In the genomic region with DNA sequence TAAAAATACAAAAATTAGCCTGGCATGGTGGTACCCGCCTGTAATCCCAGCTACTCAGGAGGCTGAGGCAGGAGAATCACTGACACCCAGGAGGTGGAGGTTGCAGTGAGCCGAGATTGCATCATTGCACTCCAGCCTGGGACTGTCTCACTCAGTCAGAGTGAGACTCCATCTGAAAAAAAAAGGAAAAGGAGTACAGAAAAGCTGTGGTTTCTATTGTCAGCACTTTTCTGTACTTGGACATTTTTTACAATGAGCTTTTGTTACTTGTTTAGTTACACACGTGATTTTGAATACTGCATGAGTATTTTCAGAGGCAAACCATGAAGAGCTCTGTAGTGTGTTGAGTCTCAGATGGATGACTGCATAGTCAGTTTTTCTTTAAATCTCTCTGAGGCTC, we compare ENCODE assay signal across 20 cellular contexts. TPM values are rescaled to one million over a fixed set of nuclear protein-coding genes. Genes with fewer than 3 reads are reported as not detected.
A peak's percentile ranks its signal among the peaks of the same experiment; 100 is the strongest.
DNase-seq lines count a peak whose midpoint lies in the region; ATAC-seq and TF ChIP-seq lines count a peak whose summit lies in the region.
"Had no signal": no experiment of that assay in that cellular context is flagged by ENCODE, and none has a peak within 500 bp of the region (broad histone marks: within the 10 kb centered on the region; RNA-seq: fewer than 3 reads in every experiment).

No MANE protein-coding gene starts in this region.

- DNase-seq in left ventricle myocardium inferior: no peak
- no peak for DNase-seq in Right ventricle myocardium superior
- DNase-seq in globus pallidus (ENCODE audit: low spot score): peak; percentile 86
- no peak for DNase-seq in RWPE1 (ENCODE audit: low spot score)
- DNase-seq in activated CD8-positive, alpha-beta memory T cell treated with anti-CD3 and anti-CD28 coated beads, Interleukin-2, amount 50 U/mL, for 4 hours: no peak
- DNase-seq in CD4-positive, alpha-beta T cell: no peak
- DNase-seq: activated effector memory CD4-positive, alpha-beta T cell treated with anti-CD3 and anti-CD28 coated beads, Interleukin-2, amount 50 U/mL, for 16 hours; aorta; cortex of kidney; islet precursor cell; NCI-H1092 treated with DMSO at 0.1 percent for 48 hours; NCI-H526 treated with DMSO at 0.1 percent for 48 hours; SK-N-SH; uterus had no signal

- H3K9me3 Mint-ChIP-seq in CD4-positive, alpha-beta T cell: no peaks in the 10 kb centered on the region
- H3K9me3 Mint-ChIP-seq: neural crest cell; stimulated activated naive CD8-positive, alpha-beta T cell treated with anti-CD3 and anti-CD28 coated beads, Interleukin-15, Interleukin-2, amounts not matched to agents 100 ng/mL and 50 ng/mL, for 24 hours had no signal

- H3K27ac Mint-ChIP-seq in CD4-positive, alpha-beta T cell: no peak overlapping the region
- H3K27ac Mint-ChIP-seq: stimulated activated naive CD8-positive, alpha-beta T cell treated with anti-CD3 and anti-CD28 coated beads, Interleukin-15, Interleukin-2, amounts not matched to agents 100 ng/mL and 50 ng/mL, for 24 hours had no signal

- no peaks in the 10 kb centered on the region for H3K27me3 Mint-ChIP-seq in CD4-positive, alpha-beta T cell
- H3K27me3 Mint-ChIP-seq: stimulated activated naive CD8-positive, alpha-beta T cell treated with anti-CD3 and anti-CD28 coated beads, Interleukin-15, Interleukin-2, amounts not matched to agents 100 ng/mL and 50 ng/mL, for 24 hours had no signal

- H3K27ac ChIP-seq in left ventricle myocardium inferior (replicated peaks) (peak overlapping the region; percentile 20), angular gyrus (ENCODE audit: low read depth, low read length) (peak overlapping the region; percentile 66), RWPE1 (no peak overlapping the region)
- no peak overlapping the region for H3K27ac ChIP-seq in CD4-positive, alpha-beta T cell (ENCODE audit: low read depth, low read length)
- H3K27ac ChIP-seq: uterus had no signal

- H3K4me3 ChIP-seq in left ventricle myocardium inferior: no peak overlapping the region
- H3K4me3 ChIP-seq: uterus had no signal

- H3K4me1 ChIP-seq in left ventricle myocardium inferior: peaks cover 76% of the 10 kb centered on the region
- H3K4me1 ChIP-seq: uterus had no signal

- no peak overlapping the region for H3K4me3 Mint-ChIP-seq in CD4-positive, alpha-beta T cell
- H3K4me3 Mint-ChIP-seq: neural crest cell; stimulated activated naive CD8-positive, alpha-beta T cell treated with anti-CD3 and anti-CD28 coated beads, Interleukin-15, Interleukin-2, amounts not matched to agents 100 ng/mL and 50 ng/mL, for 24 hours had no signal

- H3K36me3 Mint-ChIP-seq in CD4-positive, alpha-beta T cell (ENCODE audit: low read depth): peaks cover 60% of the 10 kb centered on the region

- ATAC-seq in Right ventricle myocardium superior (ENCODE audit: poor library complexity) (no peak), HG03520 (IDR thresholded peaks at IDR 0.05; ENCODE audit: unreplicated experiment) (no peak)
- ATAC-seq in CD4-positive, alpha-beta T cell (ENCODE audit: poor library complexity): no peak

- no peak for TF ChIP-seq CTCF in left ventricle myocardium inferior (IDR thresholded peaks at IDR 0.05; ENCODE audit: borderline replicate concordance)
- TF ChIP-seq CTCF in RWPE1 (conservative IDR thresholded peaks at IDR 0.05; ENCODE audit: low read depth): no peak
- no peak for TF ChIP-seq CTCF in CD4-positive, alpha-beta T cell (IDR thresholded peaks at IDR 0.05)

- POLR2A ChIA-PET in RWPE1 (lab: Yijun Ruan, JAX; ENCODE audit: low non-redundant PET): no interaction called here
- POLR2A ChIA-PET in CD4-positive, alpha-beta T cell (lab: Charles Lee): no interaction called here

- H3K27me3 ChIP-seq in left ventricle myocardium inferior (ENCODE audit: low read depth): no peaks in the 10 kb centered on the region
- no peaks in the 10 kb centered on the region for H3K27me3 ChIP-seq in CD4-positive, alpha-beta T cell (ENCODE audit: control insufficient read depth, insufficient read depth, low read length)
- H3K27me3 ChIP-seq: uterus had no signal

- H3K9me3 ChIP-seq in left ventricle myocardium inferior (replicated peaks): no peaks in the 10 kb centered on the region
- no peaks in the 10 kb centered on the region for H3K9me3 ChIP-seq in CD4-positive, alpha-beta T cell (ENCODE audit: control insufficient read depth, low read length)
- H3K9me3 ChIP-seq: SK-N-SH, uterus had no signal

- intact Hi-C loops in left ventricle myocardium inferior (cut with micrococcal nuclease) (no loop called here), Right ventricle myocardium superior (cut with DNase I) (no loop called here)
- intact Hi-C loops in CD4-positive, alpha-beta T cell (cut with DNase I, micrococcal nuclease): no loop called here

- CTCF ChIA-PET in RWPE1 (lab: Yijun Ruan, JAX): interaction anchor here (0.5 kb wide), 1 partner anchor 61 kb away, joined by 5 read pairs; no protein-coding TSS in a partner anchor
- CTCF ChIA-PET in CD4-positive, alpha-beta T cell (lab: Charles Lee): no interaction called here

- H3K36me3 ChIP-seq in left ventricle myocardium inferior: peaks cover 43% of the 10 kb centered on the region
- H3K36me3 ChIP-seq: uterus had no signal

- H3K4me1 Mint-ChIP-seq in CD4-positive, alpha-beta T cell (ENCODE audit: low read depth): peaks cover 11% of the 10 kb centered on the region

RNA-seq across cellular contexts. Expression of a gene that starts 26.3 kb away (rescaled TPM):
- 21.3 TPM for total RNA-seq in left ventricle myocardium inferior
- total RNA-seq in Right ventricle myocardium superior: 23.5 TPM
- 10 to 100 TPM; 92.6 to 93.7 TPM for total RNA-seq in CD4-positive, alpha-beta T cell

RNA-seq across cellular contexts. Expression of a gene that starts 41.9 kb away (rescaled TPM):
- total RNA-seq in left ventricle myocardium inferior (not detected), Right ventricle myocardium superior (not detected)
- under 1 TPM in 1 of 2 experiments, not detected in 1; 0.77 TPM for total RNA-seq in CD4-positive, alpha-beta T cell
- total RNA-seq: aorta, mesenteric fat pad, renal cortical epithelial cell, uterus had no signal

RNA-seq across cellular contexts. Expression of a gene that starts 54.4 kb away (rescaled TPM):
- total RNA-seq in left ventricle myocardium inferior (42.6 TPM), Right ventricle myocardium superior (53.7 TPM)
- 100 to 1,000 TPM; 292 to 294 TPM for total RNA-seq in CD4-positive, alpha-beta T cell

Comparison
In these comparisons a context has a peak if more than half of its experiments do, and no peak if none do; other contexts are left out.
1. H3K27ac ChIP-seq: peak in left ventricle myocardium inferior (single experiment) and angular gyrus (single experiment); none in RWPE1 (single experiment) and CD4-positive, alpha-beta T cell (single experiment).